ENCODE assay signal across 9 cellular contexts in genomic region chr6:116218172-116218633, GRCh38. TPM values are rescaled to one million over a fixed set of nuclear protein-coding genes. Genes with fewer than 3 reads are reported as not detected.
A peak's percentile ranks its signal among the peaks of the same experiment; 100 is the strongest.
DNase-seq lines count a peak whose midpoint lies in the region; TF ChIP-seq lines count a peak whose summit lies in the region.
"Had no signal": no experiment of that assay in that cellular context is flagged by ENCODE, and none has a peak within 500 bp of the region (broad histone marks: within the 10 kb centered on the region; RNA-seq: fewer than 3 reads in every experiment).

No MANE protein-coding gene starts in this region.

- TF ChIP-seq CTCF in AG04450 (IDR thresholded peaks at IDR 0.05; ENCODE audit: low read depth, low read length) = peak; percentile 52
- peak; percentile 32; the same call in 1 of the 3 replicates for TF ChIP-seq CTCF in GM12872 (IDR thresholded peaks at IDR 0.05; ENCODE audit: insufficient read depth, low read depth, low read length)
- peak; percentile 72 for TF ChIP-seq CTCF in RWPE1 (conservative IDR thresholded peaks at IDR 0.05; ENCODE audit: low read depth)
- TF ChIP-seq CTCF in hepatocyte (IDR thresholded peaks at IDR 0.05; ENCODE audit: poor library complexity) = peak; percentile 68

- H3K9me3 ChIP-seq in AG04450 (ENCODE audit: control insufficient read depth, insufficient read depth, low read length) = no peaks in the 10 kb centered on the region
- H3K9me3 ChIP-seq in hepatocyte (ENCODE audit: low read depth) = no peaks in the 10 kb centered on the region

- no peaks in the 10 kb centered on the region for H3K9me2 ChIP-seq in hepatocyte (replicated peaks; ENCODE audit: insufficient read depth)

- WGBS in hepatocyte (ENCODE audit: low lambda C conversion rate, missing lambda C conversion rate) = 60% methylated on average over 3 of the region's 3 CpGs

- POLR2A ChIA-PET in AG04450 (lab: Yijun Ruan, JAX) (interaction anchor here (1.1 kb wide), 1 partner anchor 35 kb away, joined by 4 read pairs; the partner anchor contains the start of gene TSPYL4), RWPE1 (lab: Yijun Ruan, JAX; ENCODE audit: low non-redundant PET) (no interaction called here)

- H3K4me3 ChIP-seq in AG04450 (ENCODE audit: low read depth, low read length) (no peak overlapping the region), hepatocyte (no peak overlapping the region)
- H3K4me3 ChIP-seq: SK-N-MC had no signal

- no peaks in the 10 kb centered on the region for H4K20me1 ChIP-seq in hepatocyte (ENCODE audit: insufficient read depth, poor library complexity, severe bottlenecking)

- CTCF ChIA-PET in AG04450 (lab: Charles Lee) (interaction anchor here (0.6 to 4.1 kb wide), 38 partner anchors 11 to 627 kb away, joined by 3 to 103 read pairs (median 6); partner anchors contain the start of genes CALHM5, DSE, RWDD1 and TRAPPC3L), RWPE1 (lab: Yijun Ruan, JAX) (interaction anchor here (0.5 to 1.9 kb wide), 12 partner anchors 11 to 1774 kb away, joined by 3 to 9 read pairs (median 4); no protein-coding TSS in a partner anchor)

- H3K79me2 ChIP-seq in hepatocyte = no peaks in the 10 kb centered on the region

- DNase-seq in AG04450 (ENCODE audit: low read depth, low spot score) (no peak), RWPE1 (ENCODE audit: low spot score) (no peak), hepatocyte (ENCODE audit: low spot score) (peak; percentile 13), AG08396 (ENCODE audit: low spot score) (no peak), anterior cingulate cortex (lab: John Stamatoyannopoulos, UW) (no peak), foreskin melanocyte (no peak)
- no peak for DNase-seq in activated T-cell treated with anti-CD3 and anti-CD28 coated beads, Interleukin-2, amount 50 U/mL, for 1 hour

- H2AFZ ChIP-seq in hepatocyte = no peak overlapping the region

- H3K36me3 ChIP-seq in hepatocyte (replicated peaks; ENCODE audit: insufficient read depth, low read depth) = no peaks in the 10 kb centered on the region

- H3K27ac ChIP-seq in AG04450 (ENCODE audit: low read depth, low read length) = no peak overlapping the region
- H3K27ac ChIP-seq in RWPE1 = no peak overlapping the region
- H3K27ac ChIP-seq in hepatocyte = no peak overlapping the region

- no peaks in the 10 kb centered on the region for H3K4me1 ChIP-seq in hepatocyte (ENCODE audit: insufficient read depth)

- H3K27me3 ChIP-seq in AG04450 (ENCODE audit: control insufficient read depth, insufficient read depth, low read length) (no peaks in the 10 kb centered on the region), hepatocyte (no peaks in the 10 kb centered on the region)

- no peak overlapping the region for H3K4me2 ChIP-seq in hepatocyte

RNA-seq across cellular contexts. Expression of gene TSPYL4, which starts 35.7 kb away (rescaled TPM):
- 22.0 and 25.1 TPM in 2 replicates for polyA plus RNA-seq in AG04450 (2011; rRNA removed)
- polyA minus RNA-seq in AG04450 (2011; rRNA and poly(A)+ RNA removed) = 22.9 and 25.9 TPM in 2 replicates
- total RNA-seq in hepatocyte = 24.3 and 25.3 TPM in 2 replicates
- polyA plus RNA-seq in hepatocyte = 11.9 and 13.0 TPM in 2 replicates
